ENCODE assay signal across 11 cellular contexts in genomic region chr2:37085731-37086147, GRCh38. TPM values are rescaled to one million over a fixed set of nuclear protein-coding genes. Genes with fewer than 3 reads are reported as not detected.
A peak's percentile ranks its signal among the peaks of the same experiment; 100 is the strongest.
DNase-seq lines count a peak whose midpoint lies in the region; ATAC-seq and TF ChIP-seq lines count a peak whose summit lies in the region.
"Had no signal": no experiment of that assay in that cellular context is flagged by ENCODE, and none has a peak within 500 bp of the region (broad histone marks: within the 10 kb centered on the region; RNA-seq: fewer than 3 reads in every experiment).

No MANE protein-coding gene starts in this region.

- in situ Hi-C loops in IMR-90 (cut with MboI; ENCODE audit: low sequenced_read_pairs), result no loop called here

- H3K9me3 Mint-ChIP-seq in naive thymus-derived CD4-positive, alpha-beta T cell, result no peaks in the 10 kb centered on the region
- H3K9me3 Mint-ChIP-seq: activated T-helper 1 cell treated with anti-CD3 and anti-CD28 coated beads, Interleukin-12 subunit alpha, Interleukin-12 subunit beta, Interleukin-2, Interleukin-4 antibody, amounts not matched to agents 30 ng/mL and 10 ng/mL and 1 ng/mL, durations not matched to agents 14 hours and 24 hours and 36 hours had no signal

- H3K4me3 ChIP-seq in DOHH2 (ENCODE audit: low read length) (peak overlapping the region; percentile 85), IMR-90 (ENCODE audit: insufficient read depth, low read depth, low read length) (no peak overlapping the region), dorsolateral prefrontal cortex (peak overlapping the region in 7 of 59 donors; percentile 77 to 99 (median 85))
- no peak overlapping the region for H3K4me3 ChIP-seq in naive thymus-derived CD4-positive, alpha-beta T cell (ENCODE audit: low read length)

- H3K14ac ChIP-seq in IMR-90 (replicated peaks; ENCODE audit: low read depth, low read length), result no peak overlapping the region

- peaks cover 26% of the 10 kb centered on the region for H3K36me3 ChIP-seq in DOHH2 (ENCODE audit: control insufficient read depth, low read length)
- peaks cover 7% of the 10 kb centered on the region for H3K36me3 ChIP-seq in IMR-90 (ENCODE audit: control insufficient read depth, insufficient read depth, low read length)
- peaks cover 0 to 19% (median 3%) of the 10 kb centered on the region in 3 experiments for H3K36me3 ChIP-seq in naive thymus-derived CD4-positive, alpha-beta T cell (ENCODE audit: control insufficient read depth in 2 of 3, insufficient read depth in 3 of 3, low read length in 3 of 3)

- H4K8ac ChIP-seq in IMR-90 (ENCODE audit: low read depth in 2 of 2, low read length in 2 of 2), result no peak overlapping the region

- H3K4me1 Mint-ChIP-seq in naive thymus-derived CD4-positive, alpha-beta T cell, result peaks cover 11 to 47% (median 35%) of the 10 kb centered on the region in 7 donors

- H3K9me1 ChIP-seq in IMR-90 (ENCODE audit: insufficient read depth, low read length), result 0 out of 2 replicates have a peak, but pooled peaks cover 2% of the 10 kb centered on the region

- H3K79me1 ChIP-seq in IMR-90 (ENCODE audit: low read depth in 1 of 2, low read length in 2 of 2), result peaks cover 15 to 55% of the 10 kb centered on the region in 2 experiments

- WGBS in IMR-90 (ENCODE audit: extremely low coverage in 2 of 2, insufficient read length in 1 of 2), 2 experiments, result 20% methylated on average over 1 of the region's 1 CpG; no CpG with 5 or more reads in 1 of the 2 experiments

- H3F3A ChIP-seq in DOHH2 (ENCODE audit: control insufficient read depth, insufficient read depth), result peaks cover 19% of the 10 kb centered on the region

- H3K36me3 Mint-ChIP-seq in naive thymus-derived CD4-positive, alpha-beta T cell, result peaks cover 6 to 44% (median 24%) of the 10 kb centered on the region in 5 donors

- no peak overlapping the region for H3K9ac ChIP-seq in IMR-90 (ENCODE audit: low read depth, low read length)

- no peak overlapping the region for H3K56ac ChIP-seq in IMR-90 (ENCODE audit: extremely low read depth, insufficient read depth, low read length)

- BruUV-seq in IMR-90 (replicated peaks; lab: Mats Ljungman, UMichigan), result no TSS peak

- no peak overlapping the region for H4K91ac ChIP-seq in IMR-90 (ENCODE audit: insufficient read depth, low read depth, low read length)

- H2BK120ac ChIP-seq in IMR-90 (ENCODE audit: low read depth, low read length), result no peak overlapping the region

- no peaks in the 10 kb centered on the region for H3K27me3 Mint-ChIP-seq in naive thymus-derived CD4-positive, alpha-beta T cell
- H3K27me3 Mint-ChIP-seq: T-helper 17 cell had no signal

- no peak overlapping the region for H2AK5ac ChIP-seq in IMR-90 (ENCODE audit: low read depth, low read length)

- H4K20me1 ChIP-seq in DOHH2 (ENCODE audit: control insufficient read depth, insufficient read depth, low read depth, low read length) (no peaks in the 10 kb centered on the region), IMR-90 (ENCODE audit: insufficient read depth, low read length) (no peaks in the 10 kb centered on the region)

- H2BK5ac ChIP-seq in IMR-90 (ENCODE audit: low read depth, low read length, poor library complexity, severe bottlenecking), result no peak overlapping the region

- H3K18ac ChIP-seq in IMR-90 (ENCODE audit: low read depth, low read length), result no peak overlapping the region

- CTCF ChIA-PET in IMR-90 (lab: Yijun Ruan, JAX), result interaction anchor here (0.7 kb wide), 1 partner anchor 8 kb away, joined by 3 read pairs; no protein-coding TSS in a partner anchor
- CTCF ChIA-PET in naive thymus-derived CD4-positive, alpha-beta T cell (lab: Charles Lee), result interaction anchor here (0.6 kb wide), 1 partner anchor 54 kb away, joined by 3 read pairs; no protein-coding TSS in a partner anchor

- TF ChIP-seq CTCF in DOHH2 (IDR thresholded peaks at IDR 0.05; ENCODE audit: low read depth, low read length, poor library complexity, severe bottlenecking) (no peak), IMR-90 (conservative IDR thresholded peaks at IDR 0.05; ENCODE audit: low read depth, low read length) (no peak), dorsolateral prefrontal cortex (IDR thresholded peaks at IDR 0.05 in 54 of 56, conservative IDR thresholded peaks at IDR 0.05 in 2 of 56; ENCODE audit: low read depth in 1 of 56, partially characterized antibody in 56 of 56) (no peak)

- no peaks in the 10 kb centered on the region for H3K9me3 ChIP-seq in DOHH2 (ENCODE audit: control insufficient read depth, insufficient read depth, low read length)
- H3K9me3 ChIP-seq in IMR-90 (ENCODE audit: control insufficient read depth, insufficient read depth, low read length), result no peaks in the 10 kb centered on the region
- no peaks in the 10 kb centered on the region for H3K9me3 ChIP-seq in naive thymus-derived CD4-positive, alpha-beta T cell (ENCODE audit: control insufficient read depth in 2 of 3, low read length in 3 of 3)
- H3K9me3 ChIP-seq: esophagus squamous epithelium had no signal

- dilution Hi-C loops in IMR-90 (cut with HindIII; ENCODE audit: low sequenced_read_pairs, unreplicated experiment), result no loop called here

- H3K4me2 ChIP-seq in DOHH2 (ENCODE audit: low read length), result peak overlapping the region; percentile 71
- no peak overlapping the region for H3K4me2 ChIP-seq in IMR-90 (ENCODE audit: low read depth, low read length)

- no peak for TF ChIP-seq POLR2A in IMR-90 (IDR thresholded peaks at IDR 0.05; ENCODE audit: low read depth, low read length)

- ATAC-seq in IMR-90 (ENCODE audit: low read depth) (no peak), GM18517 (IDR thresholded peaks at IDR 0.05; ENCODE audit: unreplicated experiment) (no peak)
- no peak for ATAC-seq in naive thymus-derived CD4-positive, alpha-beta T cell
- ATAC-seq: T-helper 17 cell had no signal

- H2BK20ac ChIP-seq in IMR-90 (ENCODE audit: low read depth, low read length), result no peak overlapping the region

- H4K5ac ChIP-seq in IMR-90 (ENCODE audit: low read depth, low read length), result no peak overlapping the region

- H3K4ac ChIP-seq in IMR-90 (ENCODE audit: low read depth, low read length), result no peak overlapping the region

- no peak overlapping the region for H2AFZ ChIP-seq in IMR-90 (replicated peaks; ENCODE audit: low read length, poor library complexity)

- H3K4me3 Mint-ChIP-seq in naive thymus-derived CD4-positive, alpha-beta T cell, result peak overlapping the region in 1 of 10 donors; percentile 15
- H3K4me3 Mint-ChIP-seq: activated T-helper 1 cell treated with anti-CD3 and anti-CD28 coated beads, Interleukin-12 subunit alpha, Interleukin-12 subunit beta, Interleukin-2, Interleukin-4 antibody, amounts not matched to agents 30 ng/mL and 10 ng/mL and 1 ng/mL, durations not matched to agents 14 hours and 24 hours and 36 hours; T-helper 17 cell had no signal

- no peak for TF ChIP-seq RAD21 in IMR-90 (IDR thresholded peaks at IDR 0.05; ENCODE audit: low read length)

- DNase-seq in IMR-90 (peak; percentile 83), astrocyte of the hippocampus (ENCODE audit: low read depth, low spot score) (peak; percentile 50), NCI-H187 treated with DMSO at 0.1 percent for 48 hours (lab: John Stamatoyannopoulos, UW) (no peak), dorsolateral prefrontal cortex (no peak)
- DNase-seq in naive thymus-derived CD4-positive, alpha-beta T cell, result no peak
- DNase-seq: esophagus squamous epithelium, NCI-H446 treated with DMSO at 0.1 percent for 48 hours, T-helper 17 cell had no signal

- H3K27me3 ChIP-seq in DOHH2 (ENCODE audit: control insufficient read depth, low read length) (no peaks in the 10 kb centered on the region), IMR-90 (ENCODE audit: control insufficient read depth, insufficient read depth, low read length) (no peaks in the 10 kb centered on the region), dorsolateral prefrontal cortex (no peaks in the 10 kb centered on the region)
- H3K27me3 ChIP-seq in naive thymus-derived CD4-positive, alpha-beta T cell (ENCODE audit: control insufficient read depth in 2 of 2, insufficient read depth in 2 of 2, low read length in 2 of 2), result no peaks in the 10 kb centered on the region
- H3K27me3 ChIP-seq: esophagus squamous epithelium had no signal

- H3K23ac ChIP-seq in IMR-90 (ENCODE audit: low read depth, low read length), result no peak overlapping the region

- H3K4me1 ChIP-seq in DOHH2 (ENCODE audit: control insufficient read depth, low read length) (peaks cover 46% of the 10 kb centered on the region), IMR-90 (ENCODE audit: control insufficient read depth, insufficient read depth, low read length) (peaks cover 1% of the 10 kb centered on the region; the same call in 1 of the 2 replicates)
- peaks cover 25 to 30% of the 10 kb centered on the region in 2 donors for H3K4me1 ChIP-seq in naive thymus-derived CD4-positive, alpha-beta T cell (ENCODE audit: control insufficient read depth in 2 of 2, insufficient read depth in 2 of 2, low read length in 2 of 2)

- H3K79me2 ChIP-seq in DOHH2 (ENCODE audit: control insufficient read depth, low read length), result peaks cover 36% of the 10 kb centered on the region

- no peaks in the 10 kb centered on the region for H3K9me2 ChIP-seq in DOHH2 (replicated peaks; ENCODE audit: control insufficient read depth, low read length)

- no peak overlapping the region for H2BK15ac ChIP-seq in IMR-90 (ENCODE audit: low read depth, low read length)

- H3K27ac ChIP-seq in DOHH2 (ENCODE audit: low read depth, low read length), result no peak overlapping the region
- H3K27ac ChIP-seq in IMR-90 (ENCODE audit: insufficient read depth, low read length), result no peak overlapping the region
- H3K27ac ChIP-seq in naive thymus-derived CD4-positive, alpha-beta T cell (ENCODE audit: low read depth, low read length), result peak overlapping the region; percentile 28
- no peak overlapping the region for H3K27ac ChIP-seq in dorsolateral prefrontal cortex

- intact Hi-C loops in IMR-90 (cut with micrococcal nuclease) (no loop called here), dorsolateral prefrontal cortex (cut with DNase I) (loop anchor here (10.0 kb wide), 2 partner anchors 139 to 1519 kb away; partner anchors contain the start of gene HNRNPLL (in 1 of the 2))
- intact Hi-C loops in naive thymus-derived CD4-positive, alpha-beta T cell (cut with micrococcal nuclease), result loop anchor here (2.0 to 10.0 kb wide), 5 partner anchors 19 to 1659 kb away; partner anchors contain the start of genes ATL2 (in 1 of the 2), CDC42EP3 (in 1 of the 2) and PRKD3 (in 1 of the 2)

- POLR2A ChIA-PET in IMR-90 (lab: Charles Lee; ENCODE audit: unreplicated experiment), result no interaction called here
- POLR2A ChIA-PET in naive thymus-derived CD4-positive, alpha-beta T cell (lab: Charles Lee), result interaction anchor here (0.6 to 0.7 kb wide), 2 partner anchors 19 to 47 kb away, joined by 3 to 7 read pairs; no protein-coding TSS in a partner anchor

- peak overlapping the region in 1 of 9 donors; percentile 4 for H3K27ac Mint-ChIP-seq in naive thymus-derived CD4-positive, alpha-beta T cell
- H3K27ac Mint-ChIP-seq: activated T-helper 1 cell treated with anti-CD3 and anti-CD28 coated beads, Interleukin-12 subunit alpha, Interleukin-12 subunit beta, Interleukin-2, Interleukin-4 antibody, amounts not matched to agents 30 ng/mL and 10 ng/mL and 1 ng/mL, durations not matched to agents 14 hours and 24 hours and 36 hours; T-helper 17 cell had no signal

- H2AK9ac ChIP-seq in IMR-90 (replicated peaks; ENCODE audit: low read depth, low read length, poor library complexity), result no peak overlapping the region

RNA-seq across cellular contexts. Expression of gene GPATCH11, which starts 1.4 kb away (rescaled TPM):
- total RNA-seq in IMR-90 (2012; rRNA removed) (4.7 and 8.1 TPM in 2 replicates), dorsolateral prefrontal cortex (10 to 100 TPM; 11.3 to 24.1 (median 17.3) TPM)
- polyA plus RNA-seq in IMR-90 (2012; rRNA removed), result 2.9 and 3.9 TPM in 2 replicates
- 0.49 and 0.88 TPM in 2 replicates for polyA plus RNA-seq in IMR-90 (2012; cell fraction: cytosol; rRNA removed)
- polyA plus RNA-seq in IMR-90 (2012; cell fraction: nucleus; rRNA removed; ENCODE audit: low replicate concordance), result 0.16 and 1.3 TPM in 2 replicates
- 10 to 100 TPM in 3 of 5 experiments, 1 to 10 TPM in 2; 6.0 to 19.0 (median 11.1) TPM for total RNA-seq in naive thymus-derived CD4-positive, alpha-beta T cell
- polyA plus RNA-seq in naive thymus-derived CD4-positive, alpha-beta T cell, result 1 to 10 TPM; 8.4 to 8.8 TPM

RNA-seq across cellular contexts. Expression of gene HEATR5B, which starts 1.6 kb away (rescaled TPM):
- total RNA-seq in IMR-90 (2012; rRNA removed) (17.9 and 20.6 TPM in 2 replicates), dorsolateral prefrontal cortex (10 to 100 TPM; 25.4 to 49.0 (median 39.5) TPM)
- 7.6 and 8.3 TPM in 2 replicates for polyA plus RNA-seq in IMR-90 (2012; rRNA removed)
- polyA plus RNA-seq in IMR-90 (2012; cell fraction: cytosol; rRNA removed), result 1.6 and 1.8 TPM in 2 replicates
- 6.1 and 40.0 TPM in 2 replicates for polyA plus RNA-seq in IMR-90 (2012; cell fraction: nucleus; rRNA removed; ENCODE audit: low replicate concordance)
- 10 to 100 TPM; 25.2 to 50.5 (median 39.3) TPM for total RNA-seq in naive thymus-derived CD4-positive, alpha-beta T cell
- 10 to 100 TPM; 13.1 to 23.1 TPM for polyA plus RNA-seq in naive thymus-derived CD4-positive, alpha-beta T cell

Comparison
In these comparisons a context has a peak if more than half of its experiments do, and no peak if none do; other contexts are left out.
1. DNase-seq: peak in IMR-90 (single experiment) and astrocyte of the hippocampus (single experiment); none in naive thymus-derived CD4-positive, alpha-beta T cell (0 of 9), NCI-H187 treated with DMSO at 0.1 percent for 48 hours (single experiment) and dorsolateral prefrontal cortex (0 of 10).